12 cellular contexts compared by ENCODE assay signal in genomic region chr11:29282088-29282487, GRCh38.
DNase-seq lines count a peak whose midpoint lies in the region; ATAC-seq and TF ChIP-seq lines count a peak whose summit lies in the region.
"Had no signal": no experiment of that assay in that cellular context is flagged by ENCODE, and none has a peak within 500 bp of the region (broad histone marks: within the 10 kb centered on the region; RNA-seq: fewer than 3 reads in every experiment).

No MANE protein-coding gene starts in this region.

- H3K36me3 ChIP-seq in adrenal gland (replicated peaks in 1 of 2) (no peaks in the 10 kb centered on the region), psoas muscle (ENCODE audit: insufficient read depth in 1 of 2, low read depth in 1 of 2) (no peaks in the 10 kb centered on the region)
- H3K36me3 ChIP-seq: WERI-Rb-1 had no signal

- H3K27ac ChIP-seq in adrenal gland = no peak overlapping the region
- no peak overlapping the region for H3K27ac ChIP-seq in psoas muscle
- no peak overlapping the region for H3K27ac ChIP-seq in right cardiac atrium (ENCODE audit: low read length)
- H3K27ac ChIP-seq: WERI-Rb-1 had no signal

- TF ChIP-seq POLR2A in adrenal gland (IDR thresholded peaks at IDR 0.05) = no peak

- POLR2A ChIA-PET in AG04449 (lab: Yijun Ruan, JAX) = no interaction called here

- TF ChIP-seq CTCF in AG04449 (IDR thresholded peaks at IDR 0.05; ENCODE audit: insufficient read depth, low read length, missing control alignments) = no peak
- no peak for TF ChIP-seq CTCF in adrenal gland (IDR thresholded peaks at IDR 0.05)
- no peak for TF ChIP-seq CTCF in psoas muscle (IDR thresholded peaks at IDR 0.05)

- H3K9me3 ChIP-seq in adrenal gland (replicated peaks in 1 of 3) (no peaks in the 10 kb centered on the region), psoas muscle (no peaks in the 10 kb centered on the region), right cardiac atrium (ENCODE audit: control insufficient read depth, low read length) (peaks cover 3% of the 10 kb centered on the region)

- H3K36me3 Mint-ChIP-seq in activated T-helper 17 cell treated with anti-CD3 and anti-CD28 coated beads, Interleukin-2, amount 50 U/mL, for 72 hours (ENCODE audit: low read depth) = no peaks in the 10 kb centered on the region
- H3K36me3 Mint-ChIP-seq: CD4-positive, CD25-positive, alpha-beta regulatory T cell had no signal

- H3K27ac Mint-ChIP-seq in activated T-helper 17 cell treated with anti-CD3 and anti-CD28 coated beads, Interleukin-2, amount 50 U/mL, for 72 hours = no peak overlapping the region
- H3K27ac Mint-ChIP-seq: CD4-positive, CD25-positive, alpha-beta regulatory T cell had no signal

- H3K4me3 ChIP-seq in AG04449 (ENCODE audit: low read depth, low read length) = no peak overlapping the region
- H3K4me3 ChIP-seq in adrenal gland = no peak overlapping the region
- no peak overlapping the region for H3K4me3 ChIP-seq in psoas muscle
- no peak overlapping the region for H3K4me3 ChIP-seq in right cardiac atrium (ENCODE audit: low read length)

- 25 to 31% (median 28%) methylated on average over 2 of the region's 2 CpGs for WGBS in adrenal gland, 4 donors
- 48 to 69% (median 54%) methylated on average over 2 of the region's 2 CpGs for WGBS in psoas muscle, 3 donors
- 43% methylated on average over 2 of the region's 2 CpGs for WGBS in right cardiac atrium

- no peak for ATAC-seq in activated T-helper 17 cell treated with anti-CD3 and anti-CD28 coated beads, Interleukin-2, amount 50 U/mL, for 72 hours (replicated peaks)
- ATAC-seq in psoas muscle (no peak), right cardiac atrium (no peak)

- H3K27me3 ChIP-seq in adrenal gland (no peaks in the 10 kb centered on the region), psoas muscle (ENCODE audit: insufficient read depth in 3 of 3, low read length in 2 of 3) (no peaks in the 10 kb centered on the region), right cardiac atrium (ENCODE audit: control insufficient read depth, insufficient read depth) (no peaks in the 10 kb centered on the region)

- DNase-seq in AG04449 (ENCODE audit: low read depth, low spot score) = peak; percentile 82
- DNase-seq in HK-2 (ENCODE audit: unreplicated experiment) = peak; percentile 40
- DNase-seq in adrenal gland = peak; percentile 49 to 72 (median 64)
- peak; percentile 17 for DNase-seq in iPS-NIHi7 (ENCODE audit: extremely low spot score)
- DNase-seq in psoas muscle = no peak
- no peak for DNase-seq in mesenteric fat pad (ENCODE audit: low spot score)
- DNase-seq in right cardiac atrium = no peak
- DNase-seq: aorta; CD4-positive, CD25-positive, alpha-beta regulatory T cell; NCI-H187; WERI-Rb-1 had no signal

- H3K4me1 ChIP-seq in adrenal gland (replicated peaks in 1 of 2) (no peaks in the 10 kb centered on the region), psoas muscle (no peaks in the 10 kb centered on the region), right cardiac atrium (ENCODE audit: control insufficient read depth, insufficient read depth, low read length) (no peaks in the 10 kb centered on the region)

- H3K4me3 Mint-ChIP-seq in activated T-helper 17 cell treated with anti-CD3 and anti-CD28 coated beads, Interleukin-2, amount 50 U/mL, for 72 hours = no peak overlapping the region
- H3K4me3 Mint-ChIP-seq: CD4-positive, CD25-positive, alpha-beta regulatory T cell had no signal

- H3K9me3 Mint-ChIP-seq in activated T-helper 17 cell treated with anti-CD3 and anti-CD28 coated beads, Interleukin-2, amount 50 U/mL, for 72 hours = peaks cover 8% of the 10 kb centered on the region

- H3K4me1 Mint-ChIP-seq in activated T-helper 17 cell treated with anti-CD3 and anti-CD28 coated beads, Interleukin-2, amount 50 U/mL, for 72 hours = no peaks in the 10 kb centered on the region
- H3K4me1 Mint-ChIP-seq: CD4-positive, CD25-positive, alpha-beta regulatory T cell had no signal

- CTCF ChIA-PET in AG04449 (lab: Yijun Ruan, JAX) = no interaction called here

- no peaks in the 10 kb centered on the region for H3K27me3 Mint-ChIP-seq in activated T-helper 17 cell treated with anti-CD3 and anti-CD28 coated beads, Interleukin-2, amount 50 U/mL, for 72 hours
- H3K27me3 Mint-ChIP-seq: CD4-positive, CD25-positive, alpha-beta regulatory T cell had no signal

- intact Hi-C loops in adrenal gland (cut with DNase I) = no loop called here
- intact Hi-C loops in psoas muscle (cut with DNase I) = no loop called here
- intact Hi-C loops in right cardiac atrium (cut with DNase I) = no loop called here

Comparison
In these comparisons a context has a peak if more than half of its experiments do, and no peak if none do; other contexts are left out.
1. DNase-seq: peak in AG04449 (single experiment), HK-2 (single experiment), adrenal gland (7 of 7) and iPS-NIHi7 (single experiment); none in psoas muscle (0 of 2), mesenteric fat pad (single experiment) and right cardiac atrium (0 of 3).